ENCODE assay signal across 12 cellular contexts in genomic region chr11:93852242-93852641, GRCh38. TPM values are rescaled to one million over a fixed set of nuclear protein-coding genes. Genes with fewer than 3 reads are reported as not detected.
"Had no signal": no experiment of that assay in that cellular context is flagged by ENCODE, and none has a peak within 500 bp of the region (broad histone marks: within the 10 kb centered on the region; RNA-seq: fewer than 3 reads in every experiment).

No MANE protein-coding gene starts in this region.

- H3K27ac Mint-ChIP-seq: HFFc6, IgD-negative memory B cell had no signal

- H3K9me3 Mint-ChIP-seq: HFFc6 had no signal

- H3K4me3 Mint-ChIP-seq: HFFc6, IgD-negative memory B cell had no signal

- H3K36me3 ChIP-seq: HAP-1 had no signal

- ATAC-seq: HCT116, HepG2 had no signal

- H3K36me3 Mint-ChIP-seq: IgD-negative memory B cell had no signal

- H3K9me3 ChIP-seq: HAP-1 had no signal

- H3K9ac ChIP-seq: GM23248 had no signal

- DNase-seq: GM23248, GOT3, H7, HFFc6, KBM-7 had no signal

- H3K4me3 ChIP-seq: GM23248, HAP-1 had no signal

- H3K27ac ChIP-seq: GM23248, HL-60 had no signal

RNA-seq across cellular contexts. Expression of gene VSTM5, which starts 1.8 kb away (rescaled TPM):
- total RNA-seq: GM23248, H4, HepG2, HT1080 had no signal
- polyA plus RNA-seq: GM23248, HepG2 had no signal
